ENCODE assay signal across 23 cellular contexts in the genomic region with DNA sequence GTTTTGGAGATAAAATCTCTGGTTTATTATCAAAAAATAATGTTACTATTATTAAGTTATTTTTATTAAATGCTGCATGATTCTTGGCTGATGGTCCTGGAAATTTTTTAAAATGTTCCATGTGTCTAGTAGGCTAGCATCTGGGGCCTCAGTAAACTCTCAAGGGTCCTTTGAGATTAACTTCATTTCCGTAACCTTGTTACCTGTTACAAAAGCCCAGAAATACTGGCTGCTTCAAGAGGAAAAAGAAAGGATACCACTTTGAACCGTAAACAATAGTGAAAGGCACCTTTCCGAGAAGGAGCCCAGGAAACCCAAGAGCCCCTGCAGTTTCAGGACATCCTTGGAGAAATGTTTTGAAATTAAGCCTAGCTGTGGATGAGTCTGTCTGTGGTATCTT.
"Had no signal": no experiment of that assay in that cellular context is flagged by ENCODE, and none has a peak within 500 bp of the region (broad histone marks: within the 10 kb centered on the region; RNA-seq: fewer than 3 reads in every experiment).

No MANE protein-coding gene starts in this region.

- H3K4me3 ChIP-seq: esophagus squamous epithelium, lung, mucosa of descending colon, sigmoid colon, transverse colon, uterus had no signal

- H3K9me3 ChIP-seq: esophagus squamous epithelium, mucosa of descending colon, sigmoid colon, transverse colon, uterus had no signal

- H3K4me3 Mint-ChIP-seq: activated B cell treated with CpG ODN at 0.5 μM for 24 hours; activated naive CD4-positive, alpha-beta T cell treated with anti-CD3 and anti-CD28 coated beads for 36 hours; activated naive CD8-positive, alpha-beta T cell treated with anti-CD3 and anti-CD28 coated beads for 36 hours; activated T-helper 1 cell treated with anti-CD3 and anti-CD28 coated beads, Interleukin-12 subunit alpha, Interleukin-12 subunit beta, Interleukin-2, Interleukin-4 antibody, amounts not matched to agents 30 ng/mL and 10 ng/mL and 1 ng/mL, durations not matched to agents 14 hours and 24 hours and 36 hours; natural killer cell treated with Interleukin-12 subunit alpha and Interleukin-12 subunit beta and Interleukin-15 and Interleukin-18, amount 100 ng/mL, for 72 hours; stimulated activated effector memory CD8-positive, alpha-beta T cell treated with anti-CD3 and anti-CD28 coated beads, Interleukin-12 subunit alpha, Interleukin-12 subunit beta, amount 100 ng/mL, for 72 hours; stimulated activated naive CD8-positive, alpha-beta T cell treated with anti-CD3 and anti-CD28 coated beads, Interleukin-15, Interleukin-2, amounts not matched to agents 100 ng/mL and 50 ng/mL, for 24 hours; T-cell had no signal

- H3K27ac ChIP-seq: brain microvascular endothelial cell, transverse colon had no signal

- H3K4me1 ChIP-seq: sigmoid colon, transverse colon, uterus had no signal

- DNase-seq: activated B cell treated with CpG ODN at 0.5 μM for 24 hours; activated effector memory CD4-positive, alpha-beta T cell treated with anti-CD3 and anti-CD28 coated beads, Interleukin-2, amount 50 U/mL, for 16 hours; activated naive CD4-positive, alpha-beta T cell treated with anti-CD3 and anti-CD28 coated beads for 36 hours; activated naive CD8-positive, alpha-beta T cell treated with anti-CD3 and anti-CD28 coated beads for 36 hours; activated T-cell treated with anti-CD3 and anti-CD28 coated beads for 4 hours; brain microvascular endothelial cell; caudate nucleus; cortex of kidney; esophagus squamous epithelium; glutamatergic neuron; left cardiac atrium; mucosa of descending colon; sigmoid colon; small intestine; stimulated activated CD4-positive, alpha-beta T cell treated with anti-CD3 and anti-CD28 coated beads, Interleukin-4, amount 100 ng/mL, for 24 hours; T-cell; transverse colon had no signal

- H3K27me3 ChIP-seq: brain microvascular endothelial cell, esophagus squamous epithelium, sigmoid colon, transverse colon, uterus had no signal

- H3K36me3 ChIP-seq: uterus had no signal

- H3K27me3 Mint-ChIP-seq: activated B cell treated with CpG ODN at 0.5 μM for 24 hours; activated naive CD8-positive, alpha-beta T cell treated with anti-CD3 and anti-CD28 coated beads for 36 hours; natural killer cell treated with Interleukin-12 subunit alpha and Interleukin-12 subunit beta and Interleukin-15 and Interleukin-18, amount 100 ng/mL, for 72 hours; stimulated activated naive CD8-positive, alpha-beta T cell treated with anti-CD3 and anti-CD28 coated beads, Interleukin-15, Interleukin-2, amounts not matched to agents 100 ng/mL and 50 ng/mL, for 24 hours; T-cell had no signal

- H3K27ac Mint-ChIP-seq: activated B cell treated with CpG ODN at 0.5 μM for 24 hours; activated naive CD4-positive, alpha-beta T cell treated with anti-CD3 and anti-CD28 coated beads for 36 hours; activated naive CD8-positive, alpha-beta T cell treated with anti-CD3 and anti-CD28 coated beads for 36 hours; activated T-helper 1 cell treated with anti-CD3 and anti-CD28 coated beads, Interleukin-12 subunit alpha, Interleukin-12 subunit beta, Interleukin-2, Interleukin-4 antibody, amounts not matched to agents 30 ng/mL and 10 ng/mL and 1 ng/mL, durations not matched to agents 14 hours and 24 hours and 36 hours; natural killer cell treated with Interleukin-12 subunit alpha and Interleukin-12 subunit beta and Interleukin-15 and Interleukin-18, amount 100 ng/mL, for 72 hours; stimulated activated effector memory CD8-positive, alpha-beta T cell treated with anti-CD3 and anti-CD28 coated beads, Interleukin-12 subunit alpha, Interleukin-12 subunit beta, amount 100 ng/mL, for 72 hours; stimulated activated naive CD8-positive, alpha-beta T cell treated with anti-CD3 and anti-CD28 coated beads, Interleukin-15, Interleukin-2, amounts not matched to agents 100 ng/mL and 50 ng/mL, for 24 hours; T-cell had no signal

- H3K9me3 Mint-ChIP-seq: activated B cell treated with CpG ODN at 0.5 μM for 24 hours; activated naive CD4-positive, alpha-beta T cell treated with anti-CD3 and anti-CD28 coated beads for 36 hours; activated naive CD8-positive, alpha-beta T cell treated with anti-CD3 and anti-CD28 coated beads for 36 hours; activated T-helper 1 cell treated with anti-CD3 and anti-CD28 coated beads, Interleukin-12 subunit alpha, Interleukin-12 subunit beta, Interleukin-2, Interleukin-4 antibody, amounts not matched to agents 30 ng/mL and 10 ng/mL and 1 ng/mL, durations not matched to agents 14 hours and 24 hours and 36 hours; natural killer cell treated with Interleukin-12 subunit alpha and Interleukin-12 subunit beta and Interleukin-15 and Interleukin-18, amount 100 ng/mL, for 72 hours; stimulated activated effector memory CD8-positive, alpha-beta T cell treated with anti-CD3 and anti-CD28 coated beads, Interleukin-12 subunit alpha, Interleukin-12 subunit beta, amount 100 ng/mL, for 72 hours; stimulated activated naive CD8-positive, alpha-beta T cell treated with anti-CD3 and anti-CD28 coated beads, Interleukin-15, Interleukin-2, amounts not matched to agents 100 ng/mL and 50 ng/mL, for 24 hours; T-cell had no signal

- ATAC-seq: mucosa of descending colon; natural killer cell treated with Interleukin-12 subunit alpha and Interleukin-12 subunit beta and Interleukin-15 and Interleukin-18, amount 100 ng/mL, for 72 hours; stimulated activated effector memory CD8-positive, alpha-beta T cell treated with anti-CD3 and anti-CD28 coated beads, Interleukin-12 subunit alpha, Interleukin-12 subunit beta, amount 100 ng/mL, for 72 hours; T-cell had no signal

- H3K4me1 Mint-ChIP-seq: activated B cell treated with CpG ODN at 0.5 μM for 24 hours; activated naive CD8-positive, alpha-beta T cell treated with anti-CD3 and anti-CD28 coated beads for 36 hours; stimulated activated effector memory CD8-positive, alpha-beta T cell treated with anti-CD3 and anti-CD28 coated beads, Interleukin-12 subunit alpha, Interleukin-12 subunit beta, amount 100 ng/mL, for 72 hours; T-cell had no signal
